8 cellular contexts compared by ENCODE assay signal in genomic region chr13:74136089-74136658, GRCh38. TPM values are rescaled to one million over a fixed set of nuclear protein-coding genes. Genes with fewer than 3 reads are reported as not detected.
DNase-seq lines count a peak whose midpoint lies in the region; FAIRE-seq and TF ChIP-seq lines count a peak whose summit lies in the region.

No MANE protein-coding gene starts in this region.

- no peak for TF ChIP-seq POLR2A in GM12892 (IDR thresholded peaks at IDR 0.05; ENCODE audit: low read depth, low read length)

- FAIRE-seq in GM12892 (lab: Jason Lieb, UNC), result no peak

- DNase-seq in NK-92 treated with Interleukin-12 subunit alpha and Interleukin-12 subunit beta, amount 100 ng/mL, for 24 hours (lab: John Stamatoyannopoulos, UW), result peak; percentile 26
- DNase-seq in NK-92 (lab: John Stamatoyannopoulos, UW; ENCODE audit: unreplicated experiment) (no peak), RKO (ENCODE audit: low spot score) (peak; percentile 41), brain microvascular endothelial cell (peak; percentile 53), iris pigment epithelial cell (ENCODE audit: low read depth) (peak; percentile 74), GM12892 (ENCODE audit: insufficient read length) (no peak), T1000 (lab: John Stamatoyannopoulos, UW) (no peak)
- DNase-seq in stimulated activated CD4-positive, alpha-beta T cell treated with anti-CD3 and anti-CD28 coated beads, Interleukin-12 subunit alpha, Interleukin-12 subunit beta, amount 100 ng/mL, for 4 hours, result peak; percentile 22

- H3K4me3 ChIP-seq in brain microvascular endothelial cell (ENCODE audit: low read depth, low read length), result peak overlapping the region; percentile 90

- no peaks in the 10 kb centered on the region for H3K36me3 ChIP-seq in brain microvascular endothelial cell (replicated peaks)

- in situ Hi-C loops in brain microvascular endothelial cell (cut with HindIII; ENCODE audit: low pct_ligation_motif_present, low sequenced_read_pairs), result no loop called here

- TF ChIP-seq CTCF in brain microvascular endothelial cell (IDR thresholded peaks at IDR 0.05; ENCODE audit: low read depth, low read length, missing control alignments), result peak; percentile 38

- peak overlapping the region; percentile 93 for H3K27ac ChIP-seq in brain microvascular endothelial cell

- no peaks in the 10 kb centered on the region for H3K27me3 ChIP-seq in brain microvascular endothelial cell (replicated peaks)

RNA-seq across cellular contexts. Expression of gene KLF12, which starts 2.0 kb away (rescaled TPM):
- 5.7 TPM for polyA plus RNA-seq in GM12892 (2012; ENCODE audit: missing spikeins)

Comparison
In these comparisons a context has a peak if more than half of its experiments do, and no peak if none do; other contexts are left out.
1. DNase-seq: peak in NK-92 treated with Interleukin-12 subunit alpha and Interleukin-12 subunit beta, amount 100 ng/mL, for 24 hours (single experiment), RKO (single experiment), brain microvascular endothelial cell (single experiment), iris pigment epithelial cell (single experiment) and stimulated activated CD4-positive, alpha-beta T cell treated with anti-CD3 and anti-CD28 coated beads, Interleukin-12 subunit alpha, Interleukin-12 subunit beta, amount 100 ng/mL, for 4 hours (single experiment); none in NK-92 (single experiment), GM12892 (single experiment) and T1000 (single experiment).